Comparison of ENCODE assay signal across 11 cellular contexts in the genomic region with DNA sequence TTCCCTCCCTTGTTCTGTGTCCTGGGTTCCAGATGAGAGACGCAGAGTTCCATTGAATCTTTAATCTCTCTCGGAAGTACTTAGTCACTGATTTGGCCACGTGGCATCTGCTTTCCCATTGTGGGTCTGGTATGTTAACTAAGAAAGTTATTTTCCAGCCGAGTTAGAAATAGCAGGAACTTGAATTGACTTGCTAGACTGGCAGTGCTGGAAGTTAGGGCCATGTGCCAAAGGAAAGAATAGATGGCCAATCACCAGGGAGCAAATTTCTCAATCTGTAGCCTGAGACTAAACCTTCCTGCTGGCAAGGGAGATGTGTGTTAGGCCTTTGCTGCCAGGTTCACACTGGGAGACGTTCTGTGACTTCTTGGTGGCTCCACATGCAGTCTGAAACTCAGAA. TPM values are rescaled to one million over a fixed set of nuclear protein-coding genes. Genes with fewer than 3 reads are reported as not detected.
DNase-seq lines count a peak whose midpoint lies in the region; ATAC-seq and TF ChIP-seq lines count a peak whose summit lies in the region.
"Had no signal": no experiment of that assay in that cellular context is flagged by ENCODE, and none has a peak within 500 bp of the region (broad histone marks: within the 10 kb centered on the region; RNA-seq: fewer than 3 reads in every experiment).

No MANE protein-coding gene starts in this region.

- no peak overlapping the region for H3K23ac ChIP-seq in IMR-90 (ENCODE audit: low read depth, low read length)

- H4K20me1 ChIP-seq in IMR-90 (ENCODE audit: insufficient read depth, low read length) = no peaks in the 10 kb centered on the region

- no peak overlapping the region for H2BK20ac ChIP-seq in IMR-90 (ENCODE audit: low read depth, low read length)

- in situ Hi-C loops in IMR-90 (cut with MboI; ENCODE audit: low sequenced_read_pairs) = loop anchor here (25.0 kb wide), 1 partner anchor 367 kb away; no protein-coding TSS in a partner anchor

- H3K9me1 ChIP-seq in IMR-90 (ENCODE audit: insufficient read depth, low read length) = peaks cover 4% of the 10 kb centered on the region; the same call in 1 of the 2 replicates

- H3K18ac ChIP-seq in IMR-90 (ENCODE audit: low read depth, low read length) = no peak overlapping the region

- no peak overlapping the region for H3K4me2 ChIP-seq in IMR-90 (ENCODE audit: low read depth, low read length)

- H3K4me1 ChIP-seq in IMR-90 (ENCODE audit: control insufficient read depth, insufficient read depth, low read length) = peaks cover 2% of the 10 kb centered on the region; the same call in 1 of the 2 replicates

- no peak overlapping the region for H2BK5ac ChIP-seq in IMR-90 (ENCODE audit: low read depth, low read length, poor library complexity, severe bottlenecking)

- CTCF ChIA-PET in IMR-90 (lab: Yijun Ruan, JAX) = no interaction called here

- DNase-seq in IMR-90 = peak; percentile 38
- DNase-seq in kidney epithelial cell (ENCODE audit: low read depth) = peak; percentile 23
- no peak for DNase-seq in stimulated activated effector memory CD8-positive, alpha-beta T cell treated with anti-CD3 and anti-CD28 coated beads, Interleukin-12 subunit alpha, Interleukin-12 subunit beta, amount 100 ng/mL, for 72 hours (ENCODE audit: low spot score in 2 of 2)
- DNase-seq: activated CD4-positive, alpha-beta T cell treated with anti-CD3 and anti-CD28 coated beads, Interleukin-2, amount 50 U/mL, for 48 hours; NCI-H1048 had no signal

- no peaks in the 10 kb centered on the region for H3K9me3 Mint-ChIP-seq in stimulated activated effector memory CD8-positive, alpha-beta T cell treated with anti-CD3 and anti-CD28 coated beads, Interleukin-12 subunit alpha, Interleukin-12 subunit beta, amount 100 ng/mL, for 72 hours

- intact Hi-C loops in IMR-90 (cut with micrococcal nuclease) = no loop called here

- H3K9ac ChIP-seq in IMR-90 (ENCODE audit: low read depth, low read length) = no peak overlapping the region

- no peaks in the 10 kb centered on the region; a peak in 1 of 4 replicates for H3K79me1 ChIP-seq in IMR-90 (ENCODE audit: low read depth in 1 of 2, low read length in 2 of 2)

- no peaks in the 10 kb centered on the region for H3K9me3 ChIP-seq in IMR-90 (ENCODE audit: control insufficient read depth, insufficient read depth, low read length)

- no peak overlapping the region for H4K8ac ChIP-seq in IMR-90 (ENCODE audit: low read depth in 2 of 2, low read length in 2 of 2)

- no peak overlapping the region for H3K4me3 ChIP-seq in IMR-90 (ENCODE audit: insufficient read depth, low read depth, low read length)
- H3K4me3 ChIP-seq in kidney epithelial cell (ENCODE audit: low read depth, low read length) = no peak overlapping the region
- H3K4me3 ChIP-seq: cardiac muscle cell had no signal

- H3K36me3 Mint-ChIP-seq in stimulated activated effector memory CD8-positive, alpha-beta T cell treated with anti-CD3 and anti-CD28 coated beads, Interleukin-12 subunit alpha, Interleukin-12 subunit beta, amount 100 ng/mL, for 72 hours = peaks cover 41% of the 10 kb centered on the region

- 44% methylated on average over 2 of the region's 5 CpGs; no CpG with 5 or more reads in 1 of the 2 experiments for WGBS in IMR-90 (ENCODE audit: extremely low coverage in 2 of 2, insufficient read length in 1 of 2), 2 experiments

- no peak overlapping the region for H2BK120ac ChIP-seq in IMR-90 (ENCODE audit: low read depth, low read length)

- no TSS peak for BruUV-seq in IMR-90 (replicated peaks; lab: Mats Ljungman, UMichigan)

- POLR2A ChIA-PET in IMR-90 (lab: Charles Lee; ENCODE audit: unreplicated experiment) = no interaction called here

- H3K4me3 Mint-ChIP-seq in stimulated activated effector memory CD8-positive, alpha-beta T cell treated with anti-CD3 and anti-CD28 coated beads, Interleukin-12 subunit alpha, Interleukin-12 subunit beta, amount 100 ng/mL, for 72 hours = no peak overlapping the region

- H2BK15ac ChIP-seq in IMR-90 (ENCODE audit: low read depth, low read length) = no peak overlapping the region

- TF ChIP-seq CTCF in IMR-90 (conservative IDR thresholded peaks at IDR 0.05; ENCODE audit: low read depth, low read length) (no peak), kidney epithelial cell (IDR thresholded peaks at IDR 0.05; ENCODE audit: insufficient read depth, low read length, poor library complexity, severe bottlenecking) (no peak)

- H3K27ac ChIP-seq in IMR-90 (ENCODE audit: insufficient read depth, low read length) = no peak overlapping the region
- H3K27ac ChIP-seq in cingulate gyrus (ENCODE audit: low read depth, low read length) = peak overlapping the region; percentile 40
- H3K27ac ChIP-seq: cardiac muscle cell had no signal

- no peak for TF ChIP-seq RAD21 in IMR-90 (IDR thresholded peaks at IDR 0.05; ENCODE audit: low read length)

- H3K4me1 Mint-ChIP-seq in stimulated activated effector memory CD8-positive, alpha-beta T cell treated with anti-CD3 and anti-CD28 coated beads, Interleukin-12 subunit alpha, Interleukin-12 subunit beta, amount 100 ng/mL, for 72 hours = peaks cover 9% of the 10 kb centered on the region

- no peak overlapping the region for H2AK9ac ChIP-seq in IMR-90 (replicated peaks; ENCODE audit: low read depth, low read length, poor library complexity)

- H3K36me3 ChIP-seq in IMR-90 (ENCODE audit: control insufficient read depth, insufficient read depth, low read length) (peaks cover 32% of the 10 kb centered on the region), kidney epithelial cell (ENCODE audit: control insufficient read depth, insufficient read depth, low read length) (no peaks in the 10 kb centered on the region)

- no peak for TF ChIP-seq POLR2A in IMR-90 (IDR thresholded peaks at IDR 0.05; ENCODE audit: low read depth, low read length)

- H4K5ac ChIP-seq in IMR-90 (ENCODE audit: low read depth, low read length) = no peak overlapping the region

- H3K27ac Mint-ChIP-seq in stimulated activated effector memory CD8-positive, alpha-beta T cell treated with anti-CD3 and anti-CD28 coated beads, Interleukin-12 subunit alpha, Interleukin-12 subunit beta, amount 100 ng/mL, for 72 hours = peak overlapping the region; percentile 45

- H3K27me3 ChIP-seq in IMR-90 (ENCODE audit: control insufficient read depth, insufficient read depth, low read length) (no peaks in the 10 kb centered on the region), kidney epithelial cell (ENCODE audit: control insufficient read depth, insufficient read depth, low read length) (no peaks in the 10 kb centered on the region)
- H3K27me3 ChIP-seq: cardiac muscle cell had no signal

- no peak overlapping the region for H3K4ac ChIP-seq in IMR-90 (ENCODE audit: low read depth, low read length)

- no peak overlapping the region for H3K14ac ChIP-seq in IMR-90 (replicated peaks; ENCODE audit: low read depth, low read length)

- no peak overlapping the region for H2AK5ac ChIP-seq in IMR-90 (ENCODE audit: low read depth, low read length)

- no peak overlapping the region for H2AFZ ChIP-seq in IMR-90 (replicated peaks; ENCODE audit: low read length, poor library complexity)

- H3K56ac ChIP-seq in IMR-90 (ENCODE audit: extremely low read depth, insufficient read depth, low read length) = no peak overlapping the region

- no peak overlapping the region for H4K91ac ChIP-seq in IMR-90 (ENCODE audit: insufficient read depth, low read depth, low read length)

- ATAC-seq in IMR-90 (ENCODE audit: low read depth) (peak; percentile 24; the same call in 1 of the 2 replicates), HG02642 (IDR thresholded peaks at IDR 0.05; ENCODE audit: poor library complexity, unreplicated experiment) (no peak), HG03469 (IDR thresholded peaks at IDR 0.05; ENCODE audit: unreplicated experiment) (no peak), GM18517 (IDR thresholded peaks at IDR 0.05; ENCODE audit: unreplicated experiment) (no peak), GM21723 (IDR thresholded peaks at IDR 0.05; ENCODE audit: unreplicated experiment) (no peak)
- ATAC-seq in stimulated activated effector memory CD8-positive, alpha-beta T cell treated with anti-CD3 and anti-CD28 coated beads, Interleukin-12 subunit alpha, Interleukin-12 subunit beta, amount 100 ng/mL, for 72 hours = no peak

- dilution Hi-C loops in IMR-90 (cut with HindIII; ENCODE audit: low sequenced_read_pairs, unreplicated experiment) = no loop called here

TF ChIP-seq in IMR-90, 13 proteins besides CTCF, POLR2A, EP300 and RAD21:
- TF ChIP-seq NFE2L2 (IDR thresholded peaks at IDR 0.05; ENCODE audit: low read depth, low read length) (no peak), MAZ (IDR thresholded peaks at IDR 0.05; ENCODE audit: borderline replicate concordance, low read depth, low read length) (no peak), RFX5 (IDR thresholded peaks at IDR 0.05; ENCODE audit: low read depth, low read length) (no peak), CEBPB (IDR thresholded peaks at IDR 0.05; ENCODE audit: low read depth, low read length) (no peak), FOS (IDR thresholded peaks at IDR 0.05; ENCODE audit: low read depth, low read length) (no peak), MAFK (IDR thresholded peaks at IDR 0.05; ENCODE audit: low read depth, low read length) (no peak), SMC3 (IDR thresholded peaks at IDR 0.05; ENCODE audit: low read depth, low read length) (no peak), CHD1 (IDR thresholded peaks at IDR 0.05; ENCODE audit: low read depth, low read length) (no peak)
- TF ChIP-seq, protein P1, sequence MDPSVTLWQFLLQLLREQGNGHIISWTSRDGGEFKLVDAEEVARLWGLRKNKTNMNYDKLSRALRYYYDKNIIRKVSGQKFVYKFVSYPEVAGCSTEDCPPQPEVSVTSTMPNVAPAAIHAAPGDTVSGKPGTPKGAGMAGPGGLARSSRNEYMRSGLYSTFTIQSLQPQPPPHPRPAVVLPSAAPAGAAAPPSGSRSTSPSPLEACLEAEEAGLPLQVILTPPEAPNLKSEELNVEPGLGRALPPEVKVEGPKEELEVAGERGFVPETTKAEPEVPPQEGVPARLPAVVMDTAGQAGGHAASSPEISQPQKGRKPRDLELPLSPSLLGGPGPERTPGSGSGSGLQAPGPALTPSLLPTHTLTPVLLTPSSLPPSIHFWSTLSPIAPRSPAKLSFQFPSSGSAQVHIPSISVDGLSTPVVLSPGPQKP (IDR thresholded peaks at IDR 0.05; ENCODE audit: borderline replicate concordance, low read depth, low read length) = no peak
- TF ChIP-seq, protein P2, sequence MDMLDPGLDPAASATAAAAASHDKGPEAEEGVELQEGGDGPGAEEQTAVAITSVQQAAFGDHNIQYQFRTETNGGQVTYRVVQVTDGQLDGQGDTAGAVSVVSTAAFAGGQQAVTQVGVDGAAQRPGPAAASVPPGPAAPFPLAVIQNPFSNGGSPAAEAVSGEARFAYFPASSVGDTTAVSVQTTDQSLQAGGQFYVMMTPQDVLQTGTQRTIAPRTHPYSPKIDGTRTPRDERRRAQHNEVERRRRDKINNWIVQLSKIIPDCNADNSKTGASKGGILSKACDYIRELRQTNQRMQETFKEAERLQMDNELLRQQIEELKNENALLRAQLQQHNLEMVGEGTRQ (IDR thresholded peaks at IDR 0.05; ENCODE audit: low read depth, low read length) = no peak

RNA-seq across cellular contexts. Expression of a gene that starts 24.2 kb away (rescaled TPM):
- total RNA-seq in IMR-90 (2012; rRNA removed) (under 0.01 TPM in 2 replicates), kidney epithelial cell (0.41 TPM in 1 of 2 replicates, not detected in the other)
- 0.07 and 0.09 TPM in 2 replicates for polyA plus RNA-seq in IMR-90 (2012; rRNA removed)
- polyA plus RNA-seq in IMR-90 (2012; cell fraction: cytosol; rRNA removed) = 0.02 TPM in 1 of 2 replicates, not detected in the other
- 0.30 and 0.76 TPM in 2 replicates for polyA plus RNA-seq in IMR-90 (2012; cell fraction: nucleus; rRNA removed; ENCODE audit: low replicate concordance)

Comparison
In these comparisons a context has a peak if more than half of its experiments do, and no peak if none do; other contexts are left out.
1. DNase-seq: peak in IMR-90 (single experiment) and kidney epithelial cell (single experiment); none in stimulated activated effector memory CD8-positive, alpha-beta T cell treated with anti-CD3 and anti-CD28 coated beads, Interleukin-12 subunit alpha, Interleukin-12 subunit beta, amount 100 ng/mL, for 72 hours (0 of 2).